Comparison of ENCODE assay signal across 8 cellular contexts in genomic region chr15:56468271-56468912, GRCh38. TPM values are rescaled to one million over a fixed set of nuclear protein-coding genes. Genes with fewer than 3 reads are reported as not detected.
DNase-seq lines count a peak whose midpoint lies in the region; ATAC-seq and TF ChIP-seq lines count a peak whose summit lies in the region.

No MANE protein-coding gene starts in this region.

- H3K4me3 ChIP-seq in OCI-LY3 (ENCODE audit: low read length) (peak overlapping the region; percentile 80), fibroblast of pulmonary artery (replicated peaks; ENCODE audit: low read depth, low read length) (peak overlapping the region; percentile 16), gastrocnemius medialis (no peak overlapping the region), SK-N-SH (ENCODE audit: low read depth in 2 of 2, low read length in 1 of 2) (no peak overlapping the region; a peak in 1 of 4 replicates)

- no peaks in the 10 kb centered on the region for H3K36me3 ChIP-seq in OCI-LY3 (replicated peaks; ENCODE audit: low read depth, low read length)
- H3K36me3 ChIP-seq in gastrocnemius medialis = no peaks in the 10 kb centered on the region
- no peaks in the 10 kb centered on the region for H3K36me3 ChIP-seq in SK-N-SH (replicated peaks in 1 of 2; ENCODE audit: control insufficient read depth in 1 of 2, insufficient read depth in 2 of 2, low read length in 1 of 2)

- TF ChIP-seq CTCF in GM13977 (IDR thresholded peaks at IDR 0.05; ENCODE audit: extremely low read depth, insufficient read depth, missing control alignments) = no peak
- TF ChIP-seq CTCF in OCI-LY3 (IDR thresholded peaks at IDR 0.05; ENCODE audit: low read depth, low read length) = no peak
- TF ChIP-seq CTCF in fibroblast of pulmonary artery (IDR thresholded peaks at IDR 0.05; ENCODE audit: low read length, missing control alignments) = no peak
- no peak for TF ChIP-seq CTCF in gastrocnemius medialis (IDR thresholded peaks at IDR 0.05 in 4 of 5, conservative IDR thresholded peaks at IDR 0.05 in 1 of 5)
- no peak for TF ChIP-seq CTCF in SK-N-SH (IDR thresholded peaks at IDR 0.05)

- H3K4me2 ChIP-seq in OCI-LY3 (ENCODE audit: low read length) = peak overlapping the region; percentile 93
- no peak overlapping the region for H3K4me2 ChIP-seq in SK-N-SH

- H3K27ac ChIP-seq in OCI-LY3 (ENCODE audit: low read length) (peak overlapping the region; percentile 78), gastrocnemius medialis (no peak overlapping the region), SK-N-SH (ENCODE audit: low read depth in 2 of 2, low read length in 1 of 2) (peak overlapping the region in 1 of 2 experiments; percentile 4; a peak in 1 of 4 replicates)

- H3K4me1 ChIP-seq in OCI-LY3 (ENCODE audit: low read length) = peaks cover 41% of the 10 kb centered on the region
- H3K4me1 ChIP-seq in gastrocnemius medialis = peaks cover 0 to 12% of the 10 kb centered on the region in 2 donors
- peaks cover 0 to 17% of the 10 kb centered on the region in 2 experiments; a peak in 2 of 4 replicates for H3K4me1 ChIP-seq in SK-N-SH (ENCODE audit: control insufficient read depth in 1 of 2, insufficient read depth in 2 of 2, low read depth in 1 of 2, low read length in 1 of 2)

- no peak for TF ChIP-seq EP300 in SK-N-SH (IDR thresholded peaks at IDR 0.05; ENCODE audit: borderline replicate concordance in 1 of 2, low read depth in 1 of 2, low read length in 1 of 2)

- intact Hi-C loops in gastrocnemius medialis (cut with DNase I; ENCODE audit: low total_unique reads) = no loop called here

- H3K27me3 ChIP-seq in OCI-LY3 (ENCODE audit: low read depth, low read length) (no peaks in the 10 kb centered on the region), gastrocnemius medialis (no peaks in the 10 kb centered on the region), SK-N-SH (ENCODE audit: insufficient read depth) (no peaks in the 10 kb centered on the region)

- peak overlapping the region; percentile 91 for H2AFZ ChIP-seq in OCI-LY3 (ENCODE audit: low read depth, low read length)
- no peak overlapping the region for H2AFZ ChIP-seq in SK-N-SH (ENCODE audit: low read depth)

- WGBS in SK-N-SH (ENCODE audit: low lambda C conversion rate) = 81% methylated on average over 2 of the region's 2 CpGs

- POLR2A ChIA-PET in SK-N-SH (lab: Yijun Ruan, JAX) = no interaction called here

- in situ Hi-C loops in GM13977 (cut with MboI; ENCODE audit: low pct_unique_long_range_greater_than_20kb, low sequenced_read_pairs, unreplicated experiment) = no loop called here
- in situ Hi-C loops in gastrocnemius medialis (cut with MboI; ENCODE audit: low sequenced_read_pairs in 4 of 4) = no loop called here

- H4K20me1 ChIP-seq in OCI-LY3 (ENCODE audit: insufficient read depth, low read length) (no peaks in the 10 kb centered on the region), SK-N-SH (ENCODE audit: insufficient read depth) (no peaks in the 10 kb centered on the region)

- H3K9me3 ChIP-seq in OCI-LY3 (ENCODE audit: insufficient read depth, low read length) (no peaks in the 10 kb centered on the region), gastrocnemius medialis (no peaks in the 10 kb centered on the region), SK-N-SH (no peaks in the 10 kb centered on the region)

- no peaks in the 10 kb centered on the region for H3F3A ChIP-seq in SK-N-SH (replicated peaks; ENCODE audit: insufficient read depth)

- peaks cover 12% of the 10 kb centered on the region for H3K79me2 ChIP-seq in OCI-LY3 (ENCODE audit: low read length)
- H3K79me2 ChIP-seq in SK-N-SH (ENCODE audit: insufficient read depth) = no peaks in the 10 kb centered on the region

- ATAC-seq in HG02623 (IDR thresholded peaks at IDR 0.05; ENCODE audit: unreplicated experiment) = peak; percentile 46
- ATAC-seq in gastrocnemius medialis = no peak

- DNase-seq in GM13977 (ENCODE audit: low spot score) (peak; percentile 49), fibroblast of pulmonary artery (ENCODE audit: low read depth) (peak; percentile 13), gastrocnemius medialis (no peak), SK-N-SH (no peak), NCI-H748 (lab: John Stamatoyannopoulos, UW; ENCODE audit: unreplicated experiment) (no peak)
- DNase-seq in activated effector memory CD4-positive, alpha-beta T cell treated with Interleukin-2 at 50 U/mL for 16 hours = no peak

- TF ChIP-seq RAD21 in SK-N-SH (IDR thresholded peaks at IDR 0.05; ENCODE audit: low read length) = no peak

- no peak for TF ChIP-seq POLR2A in gastrocnemius medialis (IDR thresholded peaks at IDR 0.05)

- CTCF ChIA-PET in SK-N-SH (lab: Yijun Ruan, JAX) = interaction anchor here (4.1 kb wide), 1 partner anchor 23 kb away, joined by 17 read pairs; no protein-coding TSS in a partner anchor

- peak overlapping the region; percentile 60 for H3K9ac ChIP-seq in OCI-LY3 (ENCODE audit: low read length)
- no peak overlapping the region for H3K9ac ChIP-seq in SK-N-SH

- H3K9me2 ChIP-seq in SK-N-SH = no peaks in the 10 kb centered on the region

TF ChIP-seq in SK-N-SH, 30 proteins besides CTCF, POLR2A, EP300 and RAD21:
- TF ChIP-seq FOSL2 (IDR thresholded peaks at IDR 0.05; ENCODE audit: borderline replicate concordance, low read depth) (no peak), JUND (IDR thresholded peaks at IDR 0.05) (no peak), PBX3 (IDR thresholded peaks at IDR 0.05) (no peak), RCOR1 (IDR thresholded peaks at IDR 0.05; ENCODE audit: low read length) (no peak), USF2 (IDR thresholded peaks at IDR 0.05; ENCODE audit: borderline replicate concordance, low read depth, low read length) (no peak)
- TF ChIP-seq, protein P1, sequence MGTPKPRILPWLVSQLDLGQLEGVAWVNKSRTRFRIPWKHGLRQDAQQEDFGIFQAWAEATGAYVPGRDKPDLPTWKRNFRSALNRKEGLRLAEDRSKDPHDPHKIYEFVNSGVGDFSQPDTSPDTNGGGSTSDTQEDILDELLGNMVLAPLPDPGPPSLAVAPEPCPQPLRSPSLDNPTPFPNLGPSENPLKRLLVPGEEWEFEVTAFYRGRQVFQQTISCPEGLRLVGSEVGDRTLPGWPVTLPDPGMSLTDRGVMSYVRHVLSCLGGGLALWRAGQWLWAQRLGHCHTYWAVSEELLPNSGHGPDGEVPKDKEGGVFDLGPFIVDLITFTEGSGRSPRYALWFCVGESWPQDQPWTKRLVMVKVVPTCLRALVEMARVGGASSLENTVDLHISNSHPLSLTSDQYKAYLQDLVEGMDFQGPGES (IDR thresholded peaks at IDR 0.05; ENCODE audit: low read depth, low read length) = no peak
TF ChIP-seq in SK-N-SH: peak in this region for 0.

RNA-seq across cellular contexts. Expression of gene MNS1, which starts 3.5 kb away (rescaled TPM):
- total RNA-seq in gastrocnemius medialis = under 1 TPM in 3 of 4 donors, not detected in 1; 0.44 to 0.66 (median 0.62) TPM
- 0.42 and 0.90 TPM in 2 replicates for polyA plus RNA-seq in SK-N-SH (2012; rRNA removed)
- 0.90 and 1.5 TPM in 2 replicates for polyA plus RNA-seq in SK-N-SH (2012; cell fraction: cytosol; rRNA removed)
- polyA plus RNA-seq in SK-N-SH (2012; cell fraction: nucleus; rRNA removed) = 0.36 and 0.50 TPM in 2 replicates

Comparison
In these comparisons a context has a peak if more than half of its experiments do, and no peak if none do; other contexts are left out.
1. DNase-seq: peak in GM13977 (single experiment) and fibroblast of pulmonary artery (single experiment); none in gastrocnemius medialis (0 of 2), activated effector memory CD4-positive, alpha-beta T cell treated with Interleukin-2 at 50 U/mL for 16 hours (single experiment), SK-N-SH (single experiment) and NCI-H748 (single experiment).
2. H3K4me3 ChIP-seq: peak in OCI-LY3 (single experiment) and fibroblast of pulmonary artery (single experiment); none in gastrocnemius medialis (0 of 4) and SK-N-SH (0 of 2).